Comparison of ENCODE assay signal across 20 cellular contexts in genomic region chr4:3364199-3364598, GRCh38.
DNase-seq lines count a peak whose midpoint lies in the region; TF ChIP-seq lines count a peak whose summit lies in the region.
"Had no signal": no experiment of that assay in that cellular context is flagged by ENCODE, and none has a peak within 500 bp of the region (broad histone marks: within the 10 kb centered on the region; RNA-seq: fewer than 3 reads in every experiment).

No MANE protein-coding gene starts in this region.

- peaks cover 0 to 63% (median 0%) of the 10 kb centered on the region in 11 experiments; a peak in 4 of 22 replicates for H3K27me3 ChIP-seq in BLaER1 treated with 17β-estradiol and CSF1 and Interleukin-3, amounts not matched to agents 10 nM and 100 nM
- H3K27me3 ChIP-seq in endodermal cell (ENCODE audit: control insufficient read depth, insufficient read depth, low read length, poor library complexity, severe bottlenecking) (no peaks in the 10 kb centered on the region), neuronal stem cell (ENCODE audit: control insufficient read depth in 3 of 3, insufficient read depth in 3 of 3, low read depth in 1 of 3, low read length in 3 of 3) (peaks cover 0 to 2% (median 0%) of the 10 kb centered on the region in 3 experiments)

- peaks cover 8 to 88% (median 78%) of the 10 kb centered on the region in 11 experiments; a peak in 20 of 22 replicates for H4K20me1 ChIP-seq in BLaER1 treated with 17β-estradiol and CSF1 and Interleukin-3, amounts not matched to agents 10 nM and 100 nM

- H2AK5ac ChIP-seq in neuronal stem cell (ENCODE audit: low read depth, low read length): no peak overlapping the region

- no peak overlapping the region for H3K4ac ChIP-seq in neuronal stem cell (ENCODE audit: low read length)

- no peak overlapping the region for H2BK5ac ChIP-seq in neuronal stem cell (ENCODE audit: low read length)

- H2AFZ ChIP-seq in neuronal stem cell (ENCODE audit: low read length): no peak overlapping the region

- H3K9ac ChIP-seq in BLaER1 treated with 17β-estradiol and CSF1 and Interleukin-3, amounts not matched to agents 10 nM and 100 nM: peak overlapping the region in 5 of 11 experiments; percentile 65 to 74 (median 69); a peak in 11 of 22 replicates
- H3K9ac ChIP-seq in endodermal cell (ENCODE audit: extremely low read depth, low read length, poor library complexity, severe bottlenecking) (no peak overlapping the region), neuronal stem cell (ENCODE audit: low read depth, low read length, poor library complexity) (no peak overlapping the region)

- H4K8ac ChIP-seq in neuronal stem cell (ENCODE audit: low read depth, low read length): no peak overlapping the region

- no peaks in the 10 kb centered on the region for H3K9me3 Mint-ChIP-seq in endodermal cell
- H3K9me3 Mint-ChIP-seq: CD14-positive monocyte, HFFc6 had no signal

- H3K4me3 ChIP-seq in BLaER1 treated with 17β-estradiol and CSF1 and Interleukin-3, amounts not matched to agents 10 nM and 100 nM: peak overlapping the region in 1 of 10 experiments; percentile 25; a peak in 1 of 20 replicates
- no peak overlapping the region for H3K4me3 ChIP-seq in endodermal cell (ENCODE audit: low read length)
- no peak overlapping the region for H3K4me3 ChIP-seq in neuronal stem cell (ENCODE audit: low read length in 2 of 2)
- H3K4me3 ChIP-seq: A549 had no signal

- H2BK15ac ChIP-seq in neuronal stem cell (ENCODE audit: low read length): no peak overlapping the region

- TF ChIP-seq CTCF in endodermal cell (conservative IDR thresholded peaks at IDR 0.05): no peak

- H3K4me1 Mint-ChIP-seq in endodermal cell: peaks cover 8% of the 10 kb centered on the region

- H3K14ac ChIP-seq in neuronal stem cell (ENCODE audit: low read length): peak overlapping the region; percentile 83

- WGBS in endodermal cell (ENCODE audit: insufficient coverage in 1 of 2, insufficient read length in 1 of 2), 2 experiments: 92 to 94% methylated on average over 4 to 17 of the region's 17 CpGs
- no CpG with 5 or more reads among the region's 17 CpGs for WGBS in neuronal stem cell (ENCODE audit: extremely low coverage in 2 of 2, insufficient read length in 2 of 2, insufficient replicate concordance in 1 of 2), 2 donors

- H3K4me2 ChIP-seq in BLaER1 treated with 17β-estradiol and CSF1 and Interleukin-3, amounts not matched to agents 10 nM and 100 nM: peak overlapping the region; percentile 82 to 98 (median 91)
- no peak overlapping the region for H3K4me2 ChIP-seq in neuronal stem cell (ENCODE audit: insufficient read depth, low read length, poor library complexity, severe bottlenecking)
- H3K4me2 ChIP-seq: A549 had no signal

- peak overlapping the region in 7 of 11 experiments; percentile 3 to 79 (median 73); a peak in 12 of 22 replicates for H3K27ac ChIP-seq in BLaER1 treated with 17β-estradiol and CSF1 and Interleukin-3, amounts not matched to agents 10 nM and 100 nM
- no peak overlapping the region for H3K27ac ChIP-seq in endodermal cell (ENCODE audit: low read depth, low read length)
- no peak overlapping the region for H3K27ac ChIP-seq in neuronal stem cell (replicated peaks; ENCODE audit: low read length)
- H3K27ac ChIP-seq: A549 had no signal

- H3K27me3 Mint-ChIP-seq in endodermal cell (ENCODE audit: insufficient read depth): no peaks in the 10 kb centered on the region

- no peak overlapping the region for H2BK12ac ChIP-seq in neuronal stem cell (ENCODE audit: low read length)

- no peak overlapping the region for H4K91ac ChIP-seq in neuronal stem cell (ENCODE audit: low read depth, low read length, poor library complexity)

- H3K4me3 Mint-ChIP-seq in endodermal cell: no peak overlapping the region
- H3K4me3 Mint-ChIP-seq: HFFc6 had no signal

- H3K79me1 ChIP-seq in neuronal stem cell (ENCODE audit: low read depth, low read length): peaks cover 16% of the 10 kb centered on the region

- peak; percentile 15 for DNase-seq in NCI-H510A treated with DMSO at 0.1 percent for 48 hours (lab: John Stamatoyannopoulos, UW)
- DNase-seq in NCI-H510A (lab: John Stamatoyannopoulos, UW): no peak
- no peak for DNase-seq in endodermal cell
- no peak for DNase-seq in neuronal stem cell (ENCODE audit: low spot score)
- no peak for DNase-seq in NCI-H2227 (lab: John Stamatoyannopoulos, UW; ENCODE audit: unreplicated experiment)
- no peak for DNase-seq in SW480 (ENCODE audit: low spot score)
- DNase-seq in activated CD4-positive, CD25-positive, alpha-beta regulatory T cell (lab: John Stamatoyannopoulos, UW): no peak
- DNase-seq: COR-L47, DMS153, HFFc6, KG1, NCI-H1048, NCI-H2081 treated with DMSO at 0.1 percent for 48 hours, NCI-H345, NCI-H69, OCI-M1, SIG-M5 had no signal

- peaks cover 69 to 99% (median 99%) of the 10 kb centered on the region in 10 experiments for H3K4me1 ChIP-seq in BLaER1 treated with 17β-estradiol and CSF1 and Interleukin-3, amounts not matched to agents 10 nM and 100 nM
- H3K4me1 ChIP-seq in endodermal cell (ENCODE audit: control insufficient read depth, insufficient read depth, low read length): peaks cover 4% of the 10 kb centered on the region
- H3K4me1 ChIP-seq in neuronal stem cell (ENCODE audit: control insufficient read depth in 2 of 2, insufficient read depth in 1 of 2, low read depth in 1 of 2, low read length in 2 of 2): peaks cover 22 to 23% of the 10 kb centered on the region in 2 donors
- H3K4me1 ChIP-seq: A549 had no signal

- peak overlapping the region; percentile 32 for H3K18ac ChIP-seq in neuronal stem cell (ENCODE audit: low read length)

- H2BK120ac ChIP-seq in neuronal stem cell (ENCODE audit: low read depth, low read length): no peak overlapping the region

- no peaks in the 10 kb centered on the region for H3K36me3 Mint-ChIP-seq in endodermal cell (ENCODE audit: low read depth)

- no peaks in the 10 kb centered on the region for H3K9me3 ChIP-seq in BLaER1 treated with 17β-estradiol and CSF1 and Interleukin-3, amounts not matched to agents 10 nM and 100 nM (replicated peaks in 1 of 11)
- H3K9me3 ChIP-seq in endodermal cell (ENCODE audit: control insufficient read depth, low read length): no peaks in the 10 kb centered on the region
- peaks cover 0 to 7% of the 10 kb centered on the region in 2 donors for H3K9me3 ChIP-seq in neuronal stem cell (replicated peaks in 1 of 2; ENCODE audit: control insufficient read depth in 2 of 2, insufficient read depth in 1 of 2, low read depth in 1 of 2, low read length in 2 of 2)
- H3K9me3 ChIP-seq: A549 had no signal

- H3K23ac ChIP-seq in neuronal stem cell (ENCODE audit: low read depth, low read length, poor library complexity): peak overlapping the region; percentile 6

- H3K36me3 ChIP-seq in BLaER1 treated with 17β-estradiol and CSF1 and Interleukin-3, amounts not matched to agents 10 nM and 100 nM: no peaks in the 10 kb centered on the region
- H3K36me3 ChIP-seq in endodermal cell (ENCODE audit: control insufficient read depth, insufficient read depth, low read length) (no peaks in the 10 kb centered on the region), neuronal stem cell (replicated peaks in 1 of 2; ENCODE audit: control insufficient read depth in 2 of 2, insufficient read depth in 2 of 2, low read length in 2 of 2) (peaks cover 0 to 4% of the 10 kb centered on the region in 2 donors)

- peak overlapping the region; percentile 16 for H3K27ac Mint-ChIP-seq in endodermal cell
- H3K27ac Mint-ChIP-seq: HFFc6 had no signal

Comparison
In these comparisons a context has a peak if more than half of its experiments do, and no peak if none do; other contexts are left out.
1. H3K27ac ChIP-seq: peak in BLaER1 treated with 17β-estradiol and CSF1 and Interleukin-3, amounts not matched to agents 10 nM and 100 nM (7 of 11); none in endodermal cell (single experiment) and neuronal stem cell (single experiment).